In genomic region chr10:126201603-126202002, GRCh38 we compare ENCODE assay signal across 33 cellular contexts.
"Had no signal": no experiment of that assay in that cellular context is flagged by ENCODE, and none has a peak within 500 bp of the region (broad histone marks: within the 10 kb centered on the region; RNA-seq: fewer than 3 reads in every experiment).

No MANE protein-coding gene starts in this region.

- H3K9me3 ChIP-seq: adrenal gland, body of pancreas, breast epithelium, MG63, SJCRH30 had no signal

- H3K27me3 Mint-ChIP-seq: activated B cell treated with CpG ODN at 0.5 μM for 24 hours; activated CD4-positive, alpha-beta memory T cell treated with anti-CD3 and anti-CD28 coated beads for 36 hours; T-cell had no signal

- H3K27ac ChIP-seq: adrenal gland, body of pancreas, breast epithelium, SJCRH30, SK-N-MC, VCaP had no signal

- H3K36me3 Mint-ChIP-seq: activated CD4-positive, alpha-beta memory T cell treated with anti-CD3 and anti-CD28 coated beads for 36 hours; activated naive CD4-positive, alpha-beta T cell treated with anti-CD3 and anti-CD28 coated beads, Interleukin-2, amount 50 U/mL, for 72 hours; T-cell had no signal

- H3K27me3 ChIP-seq: adrenal gland, body of pancreas, breast epithelium, MG63, SJCRH30 had no signal

- H3K4me3 ChIP-seq: adrenal gland, body of pancreas, breast epithelium, MG63, SJCRH30, SK-N-MC had no signal

- H3K27ac Mint-ChIP-seq: activated B cell treated with CpG ODN at 0.5 μM for 24 hours; activated CD4-positive, alpha-beta memory T cell treated with anti-CD3 and anti-CD28 coated beads for 36 hours; activated naive CD4-positive, alpha-beta T cell treated with anti-CD3 and anti-CD28 coated beads for 36 hours; activated naive CD4-positive, alpha-beta T cell treated with anti-CD3 and anti-CD28 coated beads, Interleukin-2, amount 50 U/mL, for 72 hours; activated T-helper 1 cell treated with anti-CD3 and anti-CD28 coated beads, Interleukin-12 subunit alpha, Interleukin-12 subunit beta, Interleukin-2, Interleukin-4 antibody, amounts not matched to agents 30 ng/mL and 10 ng/mL and 1 ng/mL, durations not matched to agents 14 hours and 24 hours and 36 hours; T-cell had no signal

- ATAC-seq: activated naive CD4-positive, alpha-beta T cell treated with anti-CD3 and anti-CD28 coated beads, Interleukin-2, amount 50 U/mL, for 72 hours; activated T-cell treated with anti-CD3 and anti-CD28 coated beads, Interleukin-2, amount 50 U/mL, for 4 hours; body of pancreas; Panc1; T-cell had no signal

- H3K9me3 Mint-ChIP-seq: activated B cell treated with CpG ODN at 0.5 μM for 24 hours; activated naive CD4-positive, alpha-beta T cell treated with anti-CD3 and anti-CD28 coated beads for 36 hours; activated T-cell treated with anti-CD3 and anti-CD28 coated beads, Interleukin-2, amount 50 U/mL, for 4 hours had no signal

- H3K4me1 ChIP-seq: body of pancreas, breast epithelium, SJCRH30 had no signal

- H3K4me1 Mint-ChIP-seq: activated B cell treated with CpG ODN at 0.5 μM for 24 hours, T-cell had no signal

- DNase-seq: activated B cell treated with CpG ODN at 0.5 μM for 24 hours; activated CD4-positive, alpha-beta memory T cell treated with anti-CD3 and anti-CD28 coated beads for 36 hours; activated CD4-positive, alpha-beta T cell treated with anti-CD3 and anti-CD28 coated beads for 4 hours; activated CD4-positive, alpha-beta T cell treated with anti-CD3 and anti-CD28 coated beads, Interleukin-2, amount 50 U/mL, for 1 hour; activated CD4-positive, CD25-positive, alpha-beta regulatory T cell treated with anti-CD3 and anti-CD28 coated beads, Interleukin-2, amount 50 U/mL, for 72 hours; activated CD8-positive, alpha-beta memory T cell treated with anti-CD3 and anti-CD28 coated beads, Interleukin-2, amount 50 U/mL, for 4 hours; activated gamma-delta T cell treated with Interleukin-2 at 50 U/mL for 16 hours; activated naive CD4-positive, alpha-beta T cell treated with anti-CD3 and anti-CD28 coated beads for 36 hours; activated T-cell treated with anti-CD3 and anti-CD28 coated beads for 4 hours; activated T-cell treated with anti-CD3 and anti-CD28 coated beads, Interleukin-2, amount 50 U/mL, for 4 hours; adrenal gland; body of pancreas; Kasumi-1; KG1; MG63; NCI-H1092; NCI-H1436 treated with DMSO at 0.1 percent for 48 hours; NCI-H1694 treated with DMSO at 0.1 percent for 48 hours; NCI-H2029; NCI-H345; NCI-H524 treated with DMSO at 0.1 percent for 48 hours; NK-92 treated with Interleukin-12 subunit alpha and Interleukin-12 subunit beta, amount 100 ng/mL, for 24 hours; SHP77; SJCRH30; T-cell; T-helper 2 cell; T-helper 9 cell had no signal

- H3K4me3 Mint-ChIP-seq: activated B cell treated with CpG ODN at 0.5 μM for 24 hours; activated CD4-positive, alpha-beta memory T cell treated with anti-CD3 and anti-CD28 coated beads for 36 hours; activated naive CD4-positive, alpha-beta T cell treated with anti-CD3 and anti-CD28 coated beads for 36 hours; activated T-cell treated with anti-CD3 and anti-CD28 coated beads, Interleukin-2, amount 50 U/mL, for 4 hours; activated T-helper 1 cell treated with anti-CD3 and anti-CD28 coated beads, Interleukin-12 subunit alpha, Interleukin-12 subunit beta, Interleukin-2, Interleukin-4 antibody, amounts not matched to agents 30 ng/mL and 10 ng/mL and 1 ng/mL, durations not matched to agents 14 hours and 24 hours and 36 hours; T-cell had no signal

- H3K36me3 ChIP-seq: adrenal gland, breast epithelium, MG63, SJCRH30 had no signal
